In genomic region chr4:181281451-181281850, GRCh38 we compare ENCODE assay signal across 17 cellular contexts.
"Had no signal": no experiment of that assay in that cellular context is flagged by ENCODE, and none has a peak within 500 bp of the region (broad histone marks: within the 10 kb centered on the region; RNA-seq: fewer than 3 reads in every experiment).

No MANE protein-coding gene starts in this region.

- H3K27ac ChIP-seq: dorsolateral prefrontal cortex, gastroesophageal sphincter, left lung, neutrophil, right atrium auricular region, skin epidermis, thoracic aorta had no signal

- H3K36me3 ChIP-seq: gastroesophageal sphincter, left lung, neutrophil, right atrium auricular region, thoracic aorta had no signal

- DNase-seq: activated CD4-positive, alpha-beta T cell treated with anti-CD3 and anti-CD28 coated beads, Interleukin-2, amount 10 ng/mL, durations not matched to agents 7 days and 5 days; activated CD8-positive, alpha-beta memory T cell treated with anti-CD3 and anti-CD28 coated beads, Interleukin-2, amount 50 U/mL, for 48 hours; activated gamma-delta T cell; activated T-cell treated with anti-CD3 and anti-CD28 coated beads, Interleukin-2, amount 50 U/mL, for 72 hours; amniotic stem cell; endodermal cell; kidney; left lung; mammary epithelial cell; naive thymus-derived CD8-positive, alpha-beta T cell; stimulated activated naive CD8-positive, alpha-beta T cell treated with anti-CD3 and anti-CD28 coated beads, Interleukin-15, Interleukin-2, amounts not matched to agents 100 U/mL and 50 U/mL, for 24 hours had no signal

- H3K27me3 ChIP-seq: gastroesophageal sphincter, left lung, neutrophil, right atrium auricular region had no signal

- H3K9me3 ChIP-seq: gastroesophageal sphincter, neutrophil, right atrium auricular region, thoracic aorta had no signal

- H3K4me3 ChIP-seq: dorsolateral prefrontal cortex, gastroesophageal sphincter, left lung, right atrium auricular region, skin epidermis, thoracic aorta had no signal

- H3K4me1 ChIP-seq: gastroesophageal sphincter, left lung, right atrium auricular region had no signal
